Comparison of ENCODE assay signal across 15 cellular contexts in genomic region chr4:41866799-41867677, GRCh38.
A peak's percentile ranks its signal among the peaks of the same experiment; 100 is the strongest.
DNase-seq lines count a peak whose midpoint lies in the region; ATAC-seq and TF ChIP-seq lines count a peak whose summit lies in the region.
"Had no signal": no experiment of that assay in that cellular context is flagged by ENCODE, and none has a peak within 500 bp of the region (broad histone marks: within the 10 kb centered on the region; RNA-seq: fewer than 3 reads in every experiment).

No MANE protein-coding gene starts in this region.

- peaks cover 25% of the 10 kb centered on the region for H3K27me3 Mint-ChIP-seq in glutamatergic neuron (ENCODE audit: unreplicated experiment)

- no peak for ATAC-seq in omental fat pad (ENCODE audit: low FRiP score)
- ATAC-seq in HG03354 (IDR thresholded peaks at IDR 0.05; ENCODE audit: poor library complexity, severe bottlenecking, unreplicated experiment) = no peak
- ATAC-seq: gastrocnemius medialis, left lung had no signal

- peak overlapping the region; percentile 86 for H3K4me3 Mint-ChIP-seq in glutamatergic neuron (ENCODE audit: unreplicated experiment)

- no peak overlapping the region for H3K23ac ChIP-seq in trophoblast cell (ENCODE audit: low read length)

- H3F3A ChIP-seq in MM.1S (ENCODE audit: insufficient read depth, low read length) = no peaks in the 10 kb centered on the region

- H3K4me1 Mint-ChIP-seq in glutamatergic neuron (ENCODE audit: low read depth, unreplicated experiment) = peaks cover 34% of the 10 kb centered on the region

- H3K36me3 ChIP-seq in MM.1S (replicated peaks; ENCODE audit: insufficient read depth, low read length) = no peaks in the 10 kb centered on the region
- H3K36me3 ChIP-seq in trophoblast cell (ENCODE audit: control insufficient read depth in 1 of 2, insufficient read depth in 2 of 2, low read length in 2 of 2) = no peaks in the 10 kb centered on the region
- H3K36me3 ChIP-seq: gastrocnemius medialis, left lung had no signal

- H3K27me3 ChIP-seq in MM.1S (replicated peaks; ENCODE audit: insufficient read depth, low read length) = no peaks in the 10 kb centered on the region
- H3K27me3 ChIP-seq in trophoblast cell (ENCODE audit: insufficient read depth, low read length) = peaks cover 38% of the 10 kb centered on the region

- H3K27ac ChIP-seq in MM.1S (ENCODE audit: low read length) = no peak overlapping the region
- H3K27ac ChIP-seq in trophoblast cell (ENCODE audit: low read depth, low read length) = no peak overlapping the region
- H3K27ac ChIP-seq: gastrocnemius medialis, left lung had no signal

- no peak overlapping the region for H4K8ac ChIP-seq in trophoblast cell (ENCODE audit: low read depth, low read length)

- no peak overlapping the region for H2BK5ac ChIP-seq in trophoblast cell (ENCODE audit: low read depth, low read length, poor library complexity)

- H3K9me2 ChIP-seq in MM.1S (replicated peaks; ENCODE audit: insufficient read depth, low read length) = no peaks in the 10 kb centered on the region

- no peak overlapping the region for H4K91ac ChIP-seq in trophoblast cell (ENCODE audit: low read depth, low read length)

- no peak overlapping the region for H3K14ac ChIP-seq in trophoblast cell (ENCODE audit: low read length)

- H3K4me2 ChIP-seq in MM.1S (ENCODE audit: low read depth, low read length) (no peak overlapping the region), trophoblast cell (ENCODE audit: low read length) (peak overlapping the region; percentile 57)

- H3K4me3 ChIP-seq in MM.1S (ENCODE audit: low read length) = no peak overlapping the region
- no peak overlapping the region for H3K4me3 ChIP-seq in trophoblast cell (ENCODE audit: low read depth, low read length)
- H3K4me3 ChIP-seq: left lung had no signal

- no peak for TF ChIP-seq CTCF in MM.1S (IDR thresholded peaks at IDR 0.05; ENCODE audit: low read length)
- no peak for TF ChIP-seq CTCF in glutamatergic neuron (IDR thresholded peaks at IDR 0.05; ENCODE audit: partially characterized antibody, unreplicated experiment)
- no peak for TF ChIP-seq CTCF in omental fat pad (IDR thresholded peaks at IDR 0.05)

- H3K36me3 Mint-ChIP-seq in glutamatergic neuron (ENCODE audit: unreplicated experiment) = no peaks in the 10 kb centered on the region

- no CpG with 5 or more reads among the region's 55 CpGs for whole genome bisulfite sequencing in trophoblast cell (ENCODE audit: extremely low coverage, insufficient coverage, insufficient read length)

- peaks cover 21% of the 10 kb centered on the region for H3K9me3 Mint-ChIP-seq in glutamatergic neuron (ENCODE audit: unreplicated experiment)

- H3K9ac ChIP-seq in MM.1S (ENCODE audit: low read length) (no peak overlapping the region), trophoblast cell (ENCODE audit: low read length) (no peak overlapping the region)

- H4K20me1 ChIP-seq in MM.1S (ENCODE audit: insufficient read depth, low read length) = no peaks in the 10 kb centered on the region

- no peaks in the 10 kb centered on the region for H3K4me1 ChIP-seq in MM.1S (ENCODE audit: low read length)
- H3K4me1 ChIP-seq in trophoblast cell (ENCODE audit: control insufficient read depth in 1 of 2, insufficient read depth in 2 of 2, low read length in 2 of 2) = peaks cover 0 to 3% of the 10 kb centered on the region in 2 experiments

- H3K4ac ChIP-seq in trophoblast cell (ENCODE audit: low read depth, low read length) = no peak overlapping the region

- peak overlapping the region; percentile 81 for H3K27ac Mint-ChIP-seq in glutamatergic neuron (ENCODE audit: unreplicated experiment)

- 0 out of 2 replicates have a peak overlapping the region, but pooled peaks have one; percentile 42 for H2AFZ ChIP-seq in MM.1S (ENCODE audit: low read length)
- no peak overlapping the region for H2AFZ ChIP-seq in trophoblast cell (ENCODE audit: insufficient read depth, low read length, poor library complexity)

- H2BK120ac ChIP-seq in trophoblast cell (ENCODE audit: insufficient read depth, low read length, poor library complexity) = no peak overlapping the region

- no peak overlapping the region for H3K18ac ChIP-seq in trophoblast cell (ENCODE audit: low read length)

- no peak overlapping the region for H2AK5ac ChIP-seq in trophoblast cell (ENCODE audit: low read length)

- H3K79me2 ChIP-seq in MM.1S (ENCODE audit: low read length) (no peaks in the 10 kb centered on the region), trophoblast cell (ENCODE audit: control insufficient read depth, insufficient read depth, low read length, poor library complexity) (no peaks in the 10 kb centered on the region)

- no peak overlapping the region for H2BK12ac ChIP-seq in trophoblast cell (ENCODE audit: low read length)

- H4K12ac ChIP-seq in trophoblast cell (ENCODE audit: low read depth, low read length) = no peak overlapping the region

- peak; percentile 51 for DNase-seq in NCI-H2227 (lab: John Stamatoyannopoulos, UW; ENCODE audit: unreplicated experiment)
- no peak for DNase-seq in NCI-H2227 treated with DMSO at 0.1 percent for 48 hours (lab: John Stamatoyannopoulos, UW)
- no peak for DNase-seq in MM.1S
- DNase-seq in glutamatergic neuron = no peak
- no peak for DNase-seq in trophoblast cell
- DNase-seq in omental fat pad (ENCODE audit: low spot score) = no peak
- no peak for DNase-seq in NCI-H2029 treated with DMSO at 0.1 percent for 48 hours (lab: John Stamatoyannopoulos, UW)
- DNase-seq: ACHN, dermis blood vessel endothelial cell, DMS153, gastrocnemius medialis, NCI-H69, SHP77 treated with DMSO at 0.1 percent for 48 hours had no signal

- no peaks in the 10 kb centered on the region for H3K79me1 ChIP-seq in trophoblast cell (ENCODE audit: low read length)

- H3K9me3 ChIP-seq in MM.1S (replicated peaks; ENCODE audit: insufficient read depth, low read length) (no peaks in the 10 kb centered on the region), trophoblast cell (ENCODE audit: insufficient read depth, low read depth, low read length) (peaks cover 3% of the 10 kb centered on the region)
- H3K9me3 ChIP-seq: gastrocnemius medialis, left lung had no signal
